1 cellular context compared by ENCODE assay signal in the genomic region with DNA sequence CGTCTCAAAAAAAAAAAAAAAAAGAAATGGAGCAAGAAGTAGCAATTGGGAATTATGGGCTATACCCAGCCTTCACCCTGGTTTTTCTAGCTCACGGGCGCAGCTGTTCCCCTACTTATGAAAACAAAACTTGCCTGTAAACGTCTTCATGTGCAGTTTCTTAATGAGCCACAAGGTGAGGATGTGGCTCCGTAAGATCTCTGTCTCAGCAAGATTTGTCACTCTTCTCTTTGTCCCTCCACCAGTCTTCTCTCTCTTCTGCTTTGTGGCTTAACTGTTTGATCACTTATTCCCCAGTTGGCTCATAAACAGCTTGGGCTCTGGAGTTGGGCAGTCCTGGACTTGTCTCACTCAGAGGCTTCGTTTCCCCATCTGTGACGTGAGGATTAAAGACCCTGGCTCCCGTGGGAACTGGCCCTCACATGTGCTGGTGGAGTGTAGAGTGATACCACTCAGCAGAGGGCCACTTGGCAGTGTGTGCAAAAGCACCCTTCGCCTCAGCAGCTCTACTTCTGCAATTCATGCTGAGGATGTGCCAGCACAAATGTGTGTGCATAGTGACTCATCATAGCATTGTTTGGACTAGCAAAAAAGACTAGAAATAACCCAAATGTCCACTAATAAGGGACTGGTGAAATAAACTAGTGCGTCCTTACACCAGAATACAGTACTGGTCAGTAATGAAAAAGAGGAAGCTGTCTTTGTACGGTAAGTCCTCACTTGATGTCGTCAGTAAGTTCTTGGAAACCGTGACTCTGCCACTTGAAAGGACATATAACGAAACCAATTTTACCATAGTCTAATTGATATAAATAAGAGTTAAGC.
A peak's percentile ranks its signal among the peaks of the same experiment; 100 is the strongest.
TF ChIP-seq lines count a peak whose summit lies in the region.

No MANE protein-coding gene starts in this region.

TF ChIP-seq in K562, 482 proteins besides CTCF, POLR2A, EP300 and RAD21 (continued from another document and continues in another):
- no peak for TF ChIP-seq CCAR2 (IDR thresholded peaks at IDR 0.05; ENCODE audit: low read depth, low read length)
- no peak for TF ChIP-seq SRSF3 (IDR thresholded peaks at IDR 0.05; ENCODE audit: insufficient read depth, low read length)
- TF ChIP-seq SMAD4 (CRISPR knock-in tag; conservative IDR thresholded peaks at IDR 0.05): no peak
- TF ChIP-seq, protein P1, sequence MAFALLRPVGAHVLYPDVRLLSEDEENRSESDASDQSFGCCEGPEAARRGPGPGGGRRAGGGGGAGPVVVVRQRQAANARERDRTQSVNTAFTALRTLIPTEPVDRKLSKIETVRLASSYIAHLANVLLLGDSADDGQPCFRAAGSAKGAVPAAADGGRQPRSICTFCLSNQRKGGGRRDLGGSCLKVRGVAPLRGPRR (CRISPR knock-in tag; IDR thresholded peaks at IDR 0.05): no peak
- TF ChIP-seq, protein P2, sequence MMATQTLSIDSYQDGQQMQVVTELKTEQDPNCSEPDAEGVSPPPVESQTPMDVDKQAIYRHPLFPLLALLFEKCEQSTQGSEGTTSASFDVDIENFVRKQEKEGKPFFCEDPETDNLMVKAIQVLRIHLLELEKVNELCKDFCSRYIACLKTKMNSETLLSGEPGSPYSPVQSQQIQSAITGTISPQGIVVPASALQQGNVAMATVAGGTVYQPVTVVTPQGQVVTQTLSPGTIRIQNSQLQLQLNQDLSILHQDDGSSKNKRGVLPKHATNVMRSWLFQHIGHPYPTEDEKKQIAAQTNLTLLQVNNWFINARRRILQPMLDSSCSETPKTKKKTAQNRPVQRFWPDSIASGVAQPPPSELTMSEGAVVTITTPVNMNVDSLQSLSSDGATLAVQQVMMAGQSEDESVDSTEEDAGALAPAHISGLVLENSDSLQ (IDR thresholded peaks at IDR 0.05): peak; percentile 20; the same call in 1 of the 2 replicates
- TF ChIP-seq CHD1 (IDR thresholded peaks at IDR 0.05; ENCODE audit: low read length): no peak
- no peak for TF ChIP-seq NR2C2 (CRISPR knock-in tag; IDR thresholded peaks at IDR 0.05)
- TF ChIP-seq NR2C2 (tag; IDR thresholded peaks at IDR 0.05): no peak
- no peak for TF ChIP-seq CBFA2T2 (conservative IDR thresholded peaks at IDR 0.05)
- TF ChIP-seq, protein P3, sequence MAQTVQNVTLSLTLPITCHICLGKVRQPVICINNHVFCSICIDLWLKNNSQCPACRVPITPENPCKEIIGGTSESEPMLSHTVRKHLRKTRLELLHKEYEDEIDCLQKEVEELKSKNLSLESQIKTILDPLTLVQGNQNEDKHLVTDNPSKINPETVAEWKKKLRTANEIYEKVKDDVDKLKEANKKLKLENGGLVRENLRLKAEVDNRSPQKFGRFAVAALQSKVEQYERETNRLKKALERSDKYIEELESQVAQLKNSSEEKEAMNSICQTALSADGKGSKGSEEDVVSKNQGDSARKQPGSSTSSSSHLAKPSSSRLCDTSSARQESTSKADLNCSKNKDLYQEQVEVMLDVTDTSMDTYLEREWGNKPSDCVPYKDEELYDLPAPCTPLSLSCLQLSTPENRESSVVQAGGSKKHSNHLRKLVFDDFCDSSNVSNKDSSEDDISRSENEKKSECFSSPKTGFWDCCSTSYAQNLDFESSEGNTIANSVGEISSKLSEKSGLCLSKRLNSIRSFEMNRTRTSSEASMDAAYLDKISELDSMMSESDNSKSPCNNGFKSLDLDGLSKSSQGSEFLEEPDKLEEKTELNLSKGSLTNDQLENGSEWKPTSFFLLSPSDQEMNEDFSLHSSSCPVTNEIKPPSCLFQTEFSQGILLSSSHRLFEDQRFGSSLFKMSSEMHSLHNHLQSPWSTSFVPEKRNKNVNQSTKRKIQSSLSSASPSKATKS (CRISPR knock-in tag; IDR thresholded peaks at IDR 0.05): no peak
- peak; percentile 40 for TF ChIP-seq DACH1 (IDR thresholded peaks at IDR 0.05; ENCODE audit: partially characterized antibody)
- TF ChIP-seq, protein P4, sequence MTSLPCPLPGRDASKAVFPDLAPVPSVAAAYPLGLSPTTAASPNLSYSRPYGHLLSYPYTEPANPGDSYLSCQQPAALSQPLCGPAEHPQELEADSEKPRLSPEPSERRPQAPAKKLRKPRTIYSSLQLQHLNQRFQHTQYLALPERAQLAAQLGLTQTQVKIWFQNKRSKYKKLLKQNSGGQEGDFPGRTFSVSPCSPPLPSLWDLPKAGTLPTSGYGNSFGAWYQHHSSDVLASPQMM (CRISPR knock-in tag; IDR thresholded peaks at IDR 0.05): no peak
- TF ChIP-seq, protein P5, sequence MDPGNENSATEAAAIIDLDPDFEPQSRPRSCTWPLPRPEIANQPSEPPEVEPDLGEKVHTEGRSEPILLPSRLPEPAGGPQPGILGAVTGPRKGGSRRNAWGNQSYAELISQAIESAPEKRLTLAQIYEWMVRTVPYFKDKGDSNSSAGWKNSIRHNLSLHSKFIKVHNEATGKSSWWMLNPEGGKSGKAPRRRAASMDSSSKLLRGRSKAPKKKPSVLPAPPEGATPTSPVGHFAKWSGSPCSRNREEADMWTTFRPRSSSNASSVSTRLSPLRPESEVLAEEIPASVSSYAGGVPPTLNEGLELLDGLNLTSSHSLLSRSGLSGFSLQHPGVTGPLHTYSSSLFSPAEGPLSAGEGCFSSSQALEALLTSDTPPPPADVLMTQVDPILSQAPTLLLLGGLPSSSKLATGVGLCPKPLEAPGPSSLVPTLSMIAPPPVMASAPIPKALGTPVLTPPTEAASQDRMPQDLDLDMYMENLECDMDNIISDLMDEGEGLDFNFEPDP (CRISPR knock-in tag; IDR thresholded peaks at IDR 0.05): no peak
- no peak for TF ChIP-seq PHB2 (IDR thresholded peaks at IDR 0.05; ENCODE audit: low read depth)
- no peak for TF ChIP-seq ZKSCAN8 (CRISPR knock-in tag; IDR thresholded peaks at IDR 0.05)
- TF ChIP-seq ZNF586 (CRISPR knock-in tag; conservative IDR thresholded peaks at IDR 0.05): no peak
- no peak for TF ChIP-seq CHD4 (IDR thresholded peaks at IDR 0.05; ENCODE audit: insufficient read depth, insufficient replicate concordance, low read depth, low read length, poor library complexity, severe bottlenecking)
- no peak for TF ChIP-seq CBX2 (IDR thresholded peaks at IDR 0.05; ENCODE audit: insufficient read depth, low read length, poor library complexity, severe bottlenecking)
- TF ChIP-seq XRCC3 (IDR thresholded peaks at IDR 0.05): no peak
- TF ChIP-seq ZNF253 (CRISPR knock-in tag; conservative IDR thresholded peaks at IDR 0.05): no peak
- TF ChIP-seq, protein P6, sequence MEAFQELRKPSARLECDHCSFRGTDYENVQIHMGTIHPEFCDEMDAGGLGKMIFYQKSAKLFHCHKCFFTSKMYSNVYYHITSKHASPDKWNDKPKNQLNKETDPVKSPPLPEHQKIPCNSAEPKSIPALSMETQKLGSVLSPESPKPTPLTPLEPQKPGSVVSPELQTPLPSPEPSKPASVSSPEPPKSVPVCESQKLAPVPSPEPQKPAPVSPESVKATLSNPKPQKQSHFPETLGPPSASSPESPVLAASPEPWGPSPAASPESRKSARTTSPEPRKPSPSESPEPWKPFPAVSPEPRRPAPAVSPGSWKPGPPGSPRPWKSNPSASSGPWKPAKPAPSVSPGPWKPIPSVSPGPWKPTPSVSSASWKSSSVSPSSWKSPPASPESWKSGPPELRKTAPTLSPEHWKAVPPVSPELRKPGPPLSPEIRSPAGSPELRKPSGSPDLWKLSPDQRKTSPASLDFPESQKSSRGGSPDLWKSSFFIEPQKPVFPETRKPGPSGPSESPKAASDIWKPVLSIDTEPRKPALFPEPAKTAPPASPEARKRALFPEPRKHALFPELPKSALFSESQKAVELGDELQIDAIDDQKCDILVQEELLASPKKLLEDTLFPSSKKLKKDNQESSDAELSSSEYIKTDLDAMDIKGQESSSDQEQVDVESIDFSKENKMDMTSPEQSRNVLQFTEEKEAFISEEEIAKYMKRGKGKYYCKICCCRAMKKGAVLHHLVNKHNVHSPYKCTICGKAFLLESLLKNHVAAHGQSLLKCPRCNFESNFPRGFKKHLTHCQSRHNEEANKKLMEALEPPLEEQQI (IDR thresholded peaks at IDR 0.05): 0 out of 2 replicates have a peak, but pooled peaks have one; percentile 26
- TF ChIP-seq, protein P7, sequence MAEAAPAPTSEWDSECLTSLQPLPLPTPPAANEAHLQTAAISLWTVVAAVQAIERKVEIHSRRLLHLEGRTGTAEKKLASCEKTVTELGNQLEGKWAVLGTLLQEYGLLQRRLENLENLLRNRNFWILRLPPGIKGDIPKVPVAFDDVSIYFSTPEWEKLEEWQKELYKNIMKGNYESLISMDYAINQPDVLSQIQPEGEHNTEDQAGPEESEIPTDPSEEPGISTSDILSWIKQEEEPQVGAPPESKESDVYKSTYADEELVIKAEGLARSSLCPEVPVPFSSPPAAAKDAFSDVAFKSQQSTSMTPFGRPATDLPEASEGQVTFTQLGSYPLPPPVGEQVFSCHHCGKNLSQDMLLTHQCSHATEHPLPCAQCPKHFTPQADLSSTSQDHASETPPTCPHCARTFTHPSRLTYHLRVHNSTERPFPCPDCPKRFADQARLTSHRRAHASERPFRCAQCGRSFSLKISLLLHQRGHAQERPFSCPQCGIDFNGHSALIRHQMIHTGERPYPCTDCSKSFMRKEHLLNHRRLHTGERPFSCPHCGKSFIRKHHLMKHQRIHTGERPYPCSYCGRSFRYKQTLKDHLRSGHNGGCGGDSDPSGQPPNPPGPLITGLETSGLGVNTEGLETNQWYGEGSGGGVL (CRISPR knock-in tag; IDR thresholded peaks at IDR 0.05): no peak
- no peak for TF ChIP-seq ZNF174 (CRISPR knock-in tag; IDR thresholded peaks at IDR 0.05)
- no peak for TF ChIP-seq ZNF766 (CRISPR knock-in tag; conservative IDR thresholded peaks at IDR 0.05)
- no peak for TF ChIP-seq PRMT5 (CRISPR knock-in tag; IDR thresholded peaks at IDR 0.05)
- no peak for TF ChIP-seq RFX5 (IDR thresholded peaks at IDR 0.05; ENCODE audit: low read depth, low read length)
- TF ChIP-seq ZNF584 (CRISPR knock-in tag; IDR thresholded peaks at IDR 0.05; ENCODE audit: low read depth): no peak
- no peak for TF ChIP-seq TCF3 (CRISPR knock-in tag; IDR thresholded peaks at IDR 0.05)
- TF ChIP-seq SP2 (IDR thresholded peaks at IDR 0.05; ENCODE audit: extremely low read depth, low read depth, low read length, poor library complexity, severe bottlenecking): no peak
- TF ChIP-seq, protein P8, sequence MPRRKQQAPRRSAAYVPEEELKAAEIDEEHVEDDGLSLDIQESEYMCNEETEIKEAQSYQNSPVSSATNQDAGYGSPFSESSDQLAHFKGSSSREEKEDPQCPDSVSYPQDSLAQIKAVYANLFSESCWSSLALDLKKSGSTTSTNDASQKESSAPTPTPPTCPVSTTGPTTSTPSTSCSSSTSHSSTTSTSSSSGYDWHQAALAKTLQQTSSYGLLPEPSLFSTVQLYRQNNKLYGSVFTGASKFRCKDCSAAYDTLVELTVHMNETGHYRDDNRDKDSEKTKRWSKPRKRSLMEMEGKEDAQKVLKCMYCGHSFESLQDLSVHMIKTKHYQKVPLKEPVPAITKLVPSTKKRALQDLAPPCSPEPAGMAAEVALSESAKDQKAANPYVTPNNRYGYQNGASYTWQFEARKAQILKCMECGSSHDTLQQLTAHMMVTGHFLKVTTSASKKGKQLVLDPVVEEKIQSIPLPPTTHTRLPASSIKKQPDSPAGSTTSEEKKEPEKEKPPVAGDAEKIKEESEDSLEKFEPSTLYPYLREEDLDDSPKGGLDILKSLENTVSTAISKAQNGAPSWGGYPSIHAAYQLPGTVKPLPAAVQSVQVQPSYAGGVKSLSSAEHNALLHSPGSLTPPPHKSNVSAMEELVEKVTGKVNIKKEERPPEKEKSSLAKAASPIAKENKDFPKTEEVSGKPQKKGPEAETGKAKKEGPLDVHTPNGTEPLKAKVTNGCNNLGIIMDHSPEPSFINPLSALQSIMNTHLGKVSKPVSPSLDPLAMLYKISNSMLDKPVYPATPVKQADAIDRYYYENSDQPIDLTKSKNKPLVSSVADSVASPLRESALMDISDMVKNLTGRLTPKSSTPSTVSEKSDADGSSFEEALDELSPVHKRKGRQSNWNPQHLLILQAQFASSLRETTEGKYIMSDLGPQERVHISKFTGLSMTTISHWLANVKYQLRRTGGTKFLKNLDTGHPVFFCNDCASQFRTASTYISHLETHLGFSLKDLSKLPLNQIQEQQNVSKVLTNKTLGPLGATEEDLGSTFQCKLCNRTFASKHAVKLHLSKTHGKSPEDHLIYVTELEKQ (CRISPR knock-in tag; IDR thresholded peaks at IDR 0.05): no peak
- no peak for TF ChIP-seq NR4A1 (CRISPR knock-in tag; IDR thresholded peaks at IDR 0.05)
- TF ChIP-seq NR4A1 (tag; IDR thresholded peaks at IDR 0.05): no peak
- no peak for TF ChIP-seq NONO (IDR thresholded peaks at IDR 0.05; ENCODE audit: low read depth in 2 of 2, low read length in 1 of 2)
- TF ChIP-seq, protein P9, sequence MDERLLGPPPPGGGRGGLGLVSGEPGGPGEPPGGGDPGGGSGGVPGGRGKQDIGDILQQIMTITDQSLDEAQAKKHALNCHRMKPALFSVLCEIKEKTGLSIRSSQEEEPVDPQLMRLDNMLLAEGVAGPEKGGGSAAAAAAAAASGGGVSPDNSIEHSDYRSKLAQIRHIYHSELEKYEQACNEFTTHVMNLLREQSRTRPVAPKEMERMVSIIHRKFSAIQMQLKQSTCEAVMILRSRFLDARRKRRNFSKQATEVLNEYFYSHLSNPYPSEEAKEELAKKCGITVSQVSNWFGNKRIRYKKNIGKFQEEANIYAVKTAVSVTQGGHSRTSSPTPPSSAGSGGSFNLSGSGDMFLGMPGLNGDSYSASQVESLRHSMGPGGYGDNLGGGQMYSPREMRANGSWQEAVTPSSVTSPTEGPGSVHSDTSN (CRISPR knock-in tag; IDR thresholded peaks at IDR 0.05; ENCODE audit: low read depth): no peak
- TF ChIP-seq, protein P9 (tag; conservative IDR thresholded peaks at IDR 0.05; ENCODE audit: low read depth): peak; percentile 49; the same call in 1 of the 2 replicates
- TF ChIP-seq MEIS2 (IDR thresholded peaks at IDR 0.05; ENCODE audit: partially characterized antibody): peak; percentile 1
- TF ChIP-seq FOS (IDR thresholded peaks at IDR 0.05; ENCODE audit: extremely low read depth, insufficient read length): no peak
- TF ChIP-seq, protein P10, sequence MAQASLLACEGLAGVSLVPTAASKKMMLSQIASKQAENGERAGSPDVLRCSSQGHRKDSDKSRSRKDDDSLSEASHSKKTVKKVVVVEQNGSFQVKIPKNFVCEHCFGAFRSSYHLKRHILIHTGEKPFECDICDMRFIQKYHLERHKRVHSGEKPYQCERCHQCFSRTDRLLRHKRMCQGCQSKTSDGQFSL (CRISPR knock-in tag; IDR thresholded peaks at IDR 0.05): no peak
- TF ChIP-seq, protein P10 (tag; IDR thresholded peaks at IDR 0.05): no peak
